In the genomic region with DNA sequence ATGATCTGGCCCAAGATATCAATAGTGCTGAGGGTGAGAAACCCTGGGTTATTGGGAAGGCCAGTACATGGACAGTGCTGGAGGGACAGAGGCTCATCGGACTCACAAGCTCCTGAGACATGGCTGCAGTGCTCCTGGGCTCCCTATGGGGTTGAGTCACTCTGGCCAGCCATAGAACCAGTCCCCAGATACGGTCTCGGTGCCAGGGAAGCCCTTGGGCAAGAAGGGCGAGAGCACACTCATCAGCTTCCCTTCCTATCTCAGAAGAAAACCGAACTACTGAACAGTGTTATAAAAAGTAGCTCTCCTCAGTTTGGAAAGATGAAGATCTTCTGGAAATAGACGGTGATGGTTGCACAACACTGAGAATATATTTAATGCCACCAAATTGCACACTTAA, we compare ENCODE assay signal across 12 cellular contexts.
"Had no signal": no experiment of that assay in that cellular context is flagged by ENCODE, and none has a peak within 500 bp of the region (broad histone marks: within the 10 kb centered on the region; RNA-seq: fewer than 3 reads in every experiment).

No MANE protein-coding gene starts in this region.

- H3K4me3 ChIP-seq: testis had no signal

- H3K27ac ChIP-seq: testis, VCaP had no signal

- H3K27me3 Mint-ChIP-seq: activated CD4-positive, alpha-beta memory T cell treated with anti-CD3 and anti-CD28 coated beads, Interleukin-2, amount 10 ng/mL, durations not matched to agents 7 days and 5 days; activated naive CD8-positive, alpha-beta T cell treated with anti-CD3 and anti-CD28 coated beads, Interleukin-2, amount 50 U/mL, for 24 hours; stimulated activated naive CD8-positive, alpha-beta T cell treated with anti-CD3 and anti-CD28 coated beads, Interleukin-15, Interleukin-2, amounts not matched to agents 100 ng/mL and 50 ng/mL, for 24 hours had no signal

- H3K27me3 ChIP-seq: testis had no signal

- H3K9me3 ChIP-seq: testis had no signal

- ATAC-seq: activated naive CD8-positive, alpha-beta T cell treated with anti-CD3 and anti-CD28 coated beads, Interleukin-2, amount 50 U/mL, for 24 hours; left lobe of liver had no signal

- H3K9me3 Mint-ChIP-seq: activated CD4-positive, alpha-beta memory T cell treated with anti-CD3 and anti-CD28 coated beads, Interleukin-2, amount 10 ng/mL, durations not matched to agents 7 days and 5 days; activated naive CD8-positive, alpha-beta T cell treated with anti-CD3 and anti-CD28 coated beads, Interleukin-2, amount 50 U/mL, for 24 hours; stimulated activated naive CD8-positive, alpha-beta T cell treated with anti-CD3 and anti-CD28 coated beads, Interleukin-15, Interleukin-2, amounts not matched to agents 100 ng/mL and 50 ng/mL, for 24 hours had no signal

- H3K27ac Mint-ChIP-seq: activated CD4-positive, alpha-beta memory T cell treated with anti-CD3 and anti-CD28 coated beads, Interleukin-2, amount 10 ng/mL, durations not matched to agents 7 days and 5 days; activated naive CD8-positive, alpha-beta T cell treated with anti-CD3 and anti-CD28 coated beads, Interleukin-2, amount 50 U/mL, for 24 hours; stimulated activated naive CD8-positive, alpha-beta T cell treated with anti-CD3 and anti-CD28 coated beads, Interleukin-15, Interleukin-2, amounts not matched to agents 100 ng/mL and 50 ng/mL, for 24 hours had no signal

- DNase-seq: activated CD4-positive, alpha-beta memory T cell treated with anti-CD3 and anti-CD28 coated beads, Interleukin-2, amount 10 ng/mL, durations not matched to agents 7 days and 5 days; activated CD8-positive, alpha-beta memory T cell treated with anti-CD3 and anti-CD28 coated beads, Interleukin-2, amount 50 U/mL, for 4 hours; activated naive CD4-positive, alpha-beta T cell treated with Interleukin-2 at 50 U/mL for 16 hours; activated naive CD8-positive, alpha-beta T cell treated with anti-CD3 and anti-CD28 coated beads, Interleukin-2, amount 50 U/mL, for 24 hours; erythroblast; glutamatergic neuron; stimulated activated CD4-positive, alpha-beta T cell treated with anti-CD3 and anti-CD28 coated beads, Interleukin-2, amount 100 ng/mL, for 48 hours; T1000; testis had no signal

- H3K4me3 Mint-ChIP-seq: activated CD4-positive, alpha-beta memory T cell treated with anti-CD3 and anti-CD28 coated beads, Interleukin-2, amount 10 ng/mL, durations not matched to agents 7 days and 5 days; activated naive CD8-positive, alpha-beta T cell treated with anti-CD3 and anti-CD28 coated beads, Interleukin-2, amount 50 U/mL, for 24 hours; stimulated activated naive CD8-positive, alpha-beta T cell treated with anti-CD3 and anti-CD28 coated beads, Interleukin-15, Interleukin-2, amounts not matched to agents 100 ng/mL and 50 ng/mL, for 24 hours had no signal
